ENCODE assay signal across 7 cellular contexts in the genomic region with DNA sequence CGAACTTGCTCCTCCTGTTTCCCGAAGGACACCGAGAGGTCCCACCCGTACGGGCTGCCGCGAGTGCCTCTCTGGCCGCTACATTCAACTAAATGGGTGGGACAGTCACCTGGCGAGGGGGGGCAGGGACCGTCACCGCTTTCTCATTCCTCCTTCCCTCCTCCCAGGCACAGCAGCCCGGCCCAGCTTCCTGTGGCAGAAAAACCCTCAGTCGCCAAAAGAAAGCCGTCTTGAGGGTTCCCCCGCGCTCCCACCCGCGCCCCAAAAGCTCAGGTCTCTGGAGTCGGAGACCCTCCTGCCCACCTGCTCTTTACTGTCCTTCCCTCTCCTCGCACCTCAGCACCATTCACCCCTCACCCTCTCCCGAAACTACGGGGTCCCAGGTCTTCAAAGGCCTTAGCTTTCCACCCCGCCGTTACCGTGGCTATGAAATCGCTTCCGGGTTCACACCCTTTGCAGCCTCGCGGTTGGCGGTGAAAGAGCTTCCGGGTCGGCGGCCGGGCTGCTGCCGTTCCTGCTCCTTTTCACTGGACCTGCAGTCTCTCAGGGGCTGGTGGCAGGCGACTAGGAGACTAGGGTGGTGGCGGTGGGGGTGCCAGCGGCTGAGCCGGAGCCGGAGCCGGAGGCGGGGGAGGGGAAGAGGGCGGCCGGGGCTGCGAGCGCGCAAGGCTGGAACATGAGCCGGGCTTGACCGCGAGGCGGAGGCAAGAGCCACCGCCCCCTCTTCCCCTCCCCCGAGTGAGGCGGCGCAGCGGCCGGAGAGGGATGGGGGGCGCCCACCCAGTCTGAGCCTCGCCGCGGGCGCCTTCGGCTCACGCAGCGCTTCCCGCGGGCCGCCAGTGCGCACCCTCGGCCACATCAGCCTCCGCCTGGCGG. TPM values are rescaled to one million over a fixed set of nuclear protein-coding genes. Genes with fewer than 3 reads are reported as not detected.
A peak's percentile ranks its signal among the peaks of the same experiment; 100 is the strongest.
DNase-seq lines count a peak whose midpoint lies in the region; ATAC-seq, FAIRE-seq and TF ChIP-seq lines count a peak whose summit lies in the region.

A gene with protein sequence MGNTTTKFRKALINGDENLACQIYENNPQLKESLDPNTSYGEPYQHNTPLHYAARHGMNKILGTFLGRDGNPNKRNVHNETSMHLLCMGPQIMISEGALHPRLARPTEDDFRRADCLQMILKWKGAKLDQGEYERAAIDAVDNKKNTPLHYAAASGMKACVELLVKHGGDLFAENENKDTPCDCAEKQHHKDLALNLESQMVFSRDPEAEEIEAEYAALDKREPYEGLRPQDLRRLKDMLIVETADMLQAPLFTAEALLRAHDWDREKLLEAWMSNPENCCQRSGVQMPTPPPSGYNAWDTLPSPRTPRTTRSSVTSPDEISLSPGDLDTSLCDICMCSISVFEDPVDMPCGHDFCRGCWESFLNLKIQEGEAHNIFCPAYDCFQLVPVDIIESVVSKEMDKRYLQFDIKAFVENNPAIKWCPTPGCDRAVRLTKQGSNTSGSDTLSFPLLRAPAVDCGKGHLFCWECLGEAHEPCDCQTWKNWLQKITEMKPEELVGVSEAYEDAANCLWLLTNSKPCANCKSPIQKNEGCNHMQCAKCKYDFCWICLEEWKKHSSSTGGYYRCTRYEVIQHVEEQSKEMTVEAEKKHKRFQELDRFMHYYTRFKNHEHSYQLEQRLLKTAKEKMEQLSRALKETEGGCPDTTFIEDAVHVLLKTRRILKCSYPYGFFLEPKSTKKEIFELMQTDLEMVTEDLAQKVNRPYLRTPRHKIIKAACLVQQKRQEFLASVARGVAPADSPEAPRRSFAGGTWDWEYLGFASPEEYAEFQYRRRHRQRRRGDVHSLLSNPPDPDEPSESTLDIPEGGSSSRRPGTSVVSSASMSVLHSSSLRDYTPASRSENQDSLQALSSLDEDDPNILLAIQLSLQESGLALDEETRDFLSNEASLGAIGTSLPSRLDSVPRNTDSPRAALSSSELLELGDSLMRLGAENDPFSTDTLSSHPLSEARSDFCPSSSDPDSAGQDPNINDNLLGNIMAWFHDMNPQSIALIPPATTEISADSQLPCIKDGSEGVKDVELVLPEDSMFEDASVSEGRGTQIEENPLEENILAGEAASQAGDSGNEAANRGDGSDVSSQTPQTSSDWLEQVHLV (plus strand): TSS at position 488 of the 876 bp plus-strand sequence. CDS start 49,005 bp downstream, outside the sequence.
A gene (minus strand): TSS at position 428 of the 876 bp plus-strand sequence. CDS start 3,779 bp downstream, outside the sequence.

- H3K4me3 Mint-ChIP-seq in T-helper 2 cell treated with Interferon-gamma antibody and Interleukin-4, amounts not matched to agents 5 μg/mL and 100 μg/mL, for 36 hours, result peak within 1 kb of the TSS; percentile 100
- peak within 1 kb of the TSS; percentile 100 for H3K4me3 Mint-ChIP-seq in astrocyte (ENCODE audit: unreplicated experiment)

- peak within 1 kb of the TSS; percentile 94 for H3K27ac ChIP-seq in astrocyte (ENCODE audit: low read depth, low read length)

- H3K9ac ChIP-seq in astrocyte (ENCODE audit: low read length), result peak within 1 kb of the TSS; percentile 95

- no peaks in the 10 kb centered on the region for H3K9me3 Mint-ChIP-seq in T-helper 2 cell treated with Interferon-gamma antibody and Interleukin-4, amounts not matched to agents 5 μg/mL and 100 μg/mL, for 36 hours
- no peaks in the 10 kb centered on the region for H3K9me3 Mint-ChIP-seq in astrocyte (ENCODE audit: unreplicated experiment)

- no peaks in the 10 kb centered on the region for H3K27me3 Mint-ChIP-seq in T-helper 2 cell treated with Interferon-gamma antibody and Interleukin-4, amounts not matched to agents 5 μg/mL and 100 μg/mL, for 36 hours (ENCODE audit: low read depth)
- H3K27me3 Mint-ChIP-seq in astrocyte (ENCODE audit: low read depth, unreplicated experiment), result no peaks in the 10 kb centered on the region

- peaks cover 17% of the 10 kb centered on the region for H3K4me1 ChIP-seq in astrocyte (ENCODE audit: insufficient read depth, low read length)

- peak; percentile 80 for ATAC-seq in GM18502 (IDR thresholded peaks at IDR 0.05; ENCODE audit: poor library complexity, unreplicated experiment)
- ATAC-seq in HG02970 (IDR thresholded peaks at IDR 0.05; ENCODE audit: low FRiP score, unreplicated experiment), result peak; percentile 67

- peaks cover 16% of the 10 kb centered on the region for H3K36me3 Mint-ChIP-seq in T-helper 2 cell treated with Interferon-gamma antibody and Interleukin-4, amounts not matched to agents 5 μg/mL and 100 μg/mL, for 36 hours (ENCODE audit: low read depth)
- peaks cover 3% of the 10 kb centered on the region for H3K36me3 Mint-ChIP-seq in astrocyte (ENCODE audit: low read depth, unreplicated experiment)

- TF ChIP-seq CTCF in astrocyte (IDR thresholded peaks at IDR 0.05; ENCODE audit: insufficient read depth, low read depth, low read length), result no peak

- peak; percentile 89 to 92 for DNase-seq in NCI-H1930 (lab: John Stamatoyannopoulos, UW)
- peak; percentile 85 for DNase-seq in T-helper 2 cell treated with Interferon-gamma antibody and Interleukin-4, amounts not matched to agents 5 μg/mL and 100 μg/mL, for 36 hours (ENCODE audit: low spot score)
- peak; percentile 60 for DNase-seq in astrocyte (ENCODE audit: low read depth)
- peak; percentile 85 for DNase-seq in hepatic stellate cell (ENCODE audit: low spot score)
- DNase-seq in retina, result peak; percentile 93

- no peaks in the 10 kb centered on the region for H3K27me3 ChIP-seq in astrocyte (ENCODE audit: insufficient read depth, low read length)

- peak within 1 kb of the TSS; percentile 98 for H3K4me3 ChIP-seq in astrocyte (ENCODE audit: insufficient read depth, low read depth, low read length)

- H2AFZ ChIP-seq in astrocyte (ENCODE audit: low read depth, low read length), result peak within 1 kb of the TSS; percentile 97

- H3K79me2 ChIP-seq in astrocyte (ENCODE audit: insufficient read depth, low read length), result peaks cover 84% of the 10 kb centered on the region

- H4K20me1 ChIP-seq in astrocyte (ENCODE audit: insufficient read depth, low read length), result peaks cover 25% of the 10 kb centered on the region

- H3K36me3 ChIP-seq in astrocyte (ENCODE audit: insufficient read depth, low read length), result peaks cover 6% of the 10 kb centered on the region

- FAIRE-seq in astrocyte (lab: Jason Lieb, UNC), result no peak

- H3K9me3 ChIP-seq in astrocyte (ENCODE audit: insufficient read depth, low read depth, low read length), result no peaks in the 10 kb centered on the region

- H3K4me1 Mint-ChIP-seq in T-helper 2 cell treated with Interferon-gamma antibody and Interleukin-4, amounts not matched to agents 5 μg/mL and 100 μg/mL, for 36 hours (ENCODE audit: low read depth), result peaks cover 31% of the 10 kb centered on the region
- H3K4me1 Mint-ChIP-seq in astrocyte (ENCODE audit: low read depth, unreplicated experiment), result peaks cover 23% of the 10 kb centered on the region

- peak within 1 kb of the TSS; percentile 100 for H3K27ac Mint-ChIP-seq in T-helper 2 cell treated with Interferon-gamma antibody and Interleukin-4, amounts not matched to agents 5 μg/mL and 100 μg/mL, for 36 hours
- H3K27ac Mint-ChIP-seq in astrocyte (ENCODE audit: unreplicated experiment), result peak within 1 kb of the TSS; percentile 98

- H3K4me2 ChIP-seq in astrocyte (ENCODE audit: low read length), result peak within 1 kb of the TSS; percentile 95

RNA-seq across cellular contexts. Expression of the first gene that starts in this region (rescaled TPM):
- total RNA-seq in astrocyte, result 83.3 and 86.1 TPM in 2 replicates

RNA-seq across cellular contexts. Expression of the second gene that starts in this region (rescaled TPM):
- 25.9 and 33.9 TPM in 2 replicates for total RNA-seq in astrocyte

Comparison
In these comparisons a context has a peak if more than half of its experiments do, and no peak if none do; other contexts are left out.
1. Peak in every context shown above with its lines: DNase-seq, ATAC-seq, H3K4me3 ChIP-seq and H3K27ac ChIP-seq.